In genomic region chr9:123387686-123388085, GRCh38 we compare ENCODE assay signal across 18 cellular contexts. TPM values are rescaled to one million over a fixed set of nuclear protein-coding genes. Genes with fewer than 3 reads are reported as not detected.
"Had no signal": no experiment of that assay in that cellular context is flagged by ENCODE, and none has a peak within 500 bp of the region (broad histone marks: within the 10 kb centered on the region; RNA-seq: fewer than 3 reads in every experiment).

No MANE protein-coding gene starts in this region.

- H3K27ac Mint-ChIP-seq: activated CD4-positive, alpha-beta memory T cell treated with anti-CD3 and anti-CD28 coated beads, Interleukin-2, amount 10 ng/mL, durations not matched to agents 7 days and 5 days; activated CD8-positive, alpha-beta memory T cell treated with anti-CD3 and anti-CD28 coated beads, Interleukin-2, amount 10 ng/mL, durations not matched to agents 7 days and 5 days; activated naive CD8-positive, alpha-beta T cell treated with anti-CD3 and anti-CD28 coated beads for 36 hours; nephron progenitor cell; stimulated activated naive CD8-positive, alpha-beta T cell treated with anti-CD3 and anti-CD28 coated beads, Interleukin-15, Interleukin-2, amounts not matched to agents 100 ng/mL and 50 ng/mL, for 24 hours had no signal

- H3K4me3 ChIP-seq: lung, right atrium auricular region, suprapubic skin, transverse colon, vagina had no signal

- H3K4me1 Mint-ChIP-seq: activated CD4-positive, alpha-beta memory T cell treated with anti-CD3 and anti-CD28 coated beads, Interleukin-2, amount 10 ng/mL, durations not matched to agents 7 days and 5 days; activated CD8-positive, alpha-beta memory T cell treated with anti-CD3 and anti-CD28 coated beads, Interleukin-2, amount 10 ng/mL, durations not matched to agents 7 days and 5 days; activated naive CD8-positive, alpha-beta T cell treated with anti-CD3 and anti-CD28 coated beads for 36 hours had no signal

- H3K9me3 Mint-ChIP-seq: activated CD4-positive, alpha-beta memory T cell treated with anti-CD3 and anti-CD28 coated beads, Interleukin-2, amount 10 ng/mL, durations not matched to agents 7 days and 5 days; activated naive CD8-positive, alpha-beta T cell treated with anti-CD3 and anti-CD28 coated beads for 36 hours; stimulated activated naive CD8-positive, alpha-beta T cell treated with anti-CD3 and anti-CD28 coated beads, Interleukin-15, Interleukin-2, amounts not matched to agents 100 ng/mL and 50 ng/mL, for 24 hours had no signal

- H3K36me3 Mint-ChIP-seq: activated CD8-positive, alpha-beta memory T cell treated with anti-CD3 and anti-CD28 coated beads, Interleukin-2, amount 10 ng/mL, durations not matched to agents 7 days and 5 days; activated naive CD8-positive, alpha-beta T cell treated with anti-CD3 and anti-CD28 coated beads for 36 hours had no signal

- H3K27me3 Mint-ChIP-seq: activated CD4-positive, alpha-beta memory T cell treated with anti-CD3 and anti-CD28 coated beads, Interleukin-2, amount 10 ng/mL, durations not matched to agents 7 days and 5 days; activated CD8-positive, alpha-beta memory T cell treated with anti-CD3 and anti-CD28 coated beads, Interleukin-2, amount 10 ng/mL, durations not matched to agents 7 days and 5 days; activated naive CD8-positive, alpha-beta T cell treated with anti-CD3 and anti-CD28 coated beads for 36 hours; stimulated activated naive CD8-positive, alpha-beta T cell treated with anti-CD3 and anti-CD28 coated beads, Interleukin-15, Interleukin-2, amounts not matched to agents 100 ng/mL and 50 ng/mL, for 24 hours had no signal

- H3K4me3 Mint-ChIP-seq: activated CD4-positive, alpha-beta memory T cell treated with anti-CD3 and anti-CD28 coated beads, Interleukin-2, amount 10 ng/mL, durations not matched to agents 7 days and 5 days; activated CD8-positive, alpha-beta memory T cell treated with anti-CD3 and anti-CD28 coated beads, Interleukin-2, amount 10 ng/mL, durations not matched to agents 7 days and 5 days; activated naive CD8-positive, alpha-beta T cell treated with anti-CD3 and anti-CD28 coated beads for 36 hours; nephron progenitor cell; stimulated activated naive CD8-positive, alpha-beta T cell treated with anti-CD3 and anti-CD28 coated beads, Interleukin-15, Interleukin-2, amounts not matched to agents 100 ng/mL and 50 ng/mL, for 24 hours had no signal

- H3K27ac ChIP-seq: brain microvascular endothelial cell, right atrium auricular region, suprapubic skin, transverse colon, vagina had no signal

- H3K36me3 ChIP-seq: brain microvascular endothelial cell, right atrium auricular region, transverse colon had no signal

- H3K4me1 ChIP-seq: right atrium auricular region, suprapubic skin, transverse colon, vagina had no signal

- ATAC-seq: activated CD8-positive, alpha-beta memory T cell treated with anti-CD3 and anti-CD28 coated beads, Interleukin-2, amount 10 ng/mL, durations not matched to agents 7 days and 5 days had no signal

- DNase-seq: activated CD4-positive, alpha-beta memory T cell treated with anti-CD3 and anti-CD28 coated beads, Interleukin-2, amount 10 ng/mL, durations not matched to agents 7 days and 5 days; activated CD4-positive, alpha-beta T cell treated with anti-CD3 and anti-CD28 coated beads for 48 hours; activated CD4-positive, CD25-positive, alpha-beta regulatory T cell; activated CD8-positive, alpha-beta memory T cell treated with anti-CD3 and anti-CD28 coated beads, Interleukin-2, amount 10 ng/mL, durations not matched to agents 7 days and 5 days; activated naive CD8-positive, alpha-beta T cell treated with anti-CD3 and anti-CD28 coated beads for 36 hours; brain microvascular endothelial cell; central memory CD4-positive, alpha-beta T cell; hypothalamus; nephron progenitor cell; occipital lobe; transverse colon had no signal

- H3K27me3 ChIP-seq: brain microvascular endothelial cell, right atrium auricular region, suprapubic skin, transverse colon, vagina had no signal

- H3K9me3 ChIP-seq: right atrium auricular region, suprapubic skin, transverse colon, vagina had no signal

RNA-seq across cellular contexts. Expression of gene CRB2, which starts 31.7 kb away (rescaled TPM):
- total RNA-seq: activated CD8-positive, alpha-beta memory T cell treated with anti-CD3 and anti-CD28 coated beads, Interleukin-2, amount 10 ng/mL, durations not matched to agents 7 days and 5 days; myocyte; suprapubic skin; vagina had no signal
- polyA plus RNA-seq: keratinocyte had no signal
